ENCODE assay signal across 28 cellular contexts in the genomic region with DNA sequence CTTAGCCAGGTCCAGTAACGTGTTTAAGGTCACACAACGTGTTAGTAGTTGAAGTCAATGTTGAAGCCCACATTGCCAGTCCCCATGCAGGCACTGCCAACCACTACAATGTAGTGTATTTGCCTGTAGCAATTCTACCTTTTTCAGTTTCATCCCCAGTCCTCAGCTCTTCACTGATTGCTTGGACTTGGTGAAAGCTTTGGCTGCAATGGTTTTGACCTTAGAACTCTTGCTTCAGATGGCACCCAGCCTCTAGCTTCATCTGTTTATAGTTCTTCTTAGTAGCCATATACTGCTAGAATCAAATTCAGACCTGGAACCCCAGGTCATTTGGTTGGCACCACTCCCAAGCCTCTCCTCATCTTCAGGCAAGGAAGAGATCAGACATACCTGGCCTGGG.
"Had no signal": no experiment of that assay in that cellular context is flagged by ENCODE, and none has a peak within 500 bp of the region (broad histone marks: within the 10 kb centered on the region; RNA-seq: fewer than 3 reads in every experiment).

No MANE protein-coding gene starts in this region.

- DNase-seq: stimulated activated CD4-positive, alpha-beta T cell treated with anti-CD3 and anti-CD28 coated beads, Interleukin-2, amount 100 ng/mL, for 48 hours; stimulated activated CD4-positive, alpha-beta T cell treated with anti-CD3 and anti-CD28 coated beads, Interleukin-4, amount 100 ng/mL, for 1 hour; stimulated activated CD4-positive, alpha-beta T cell treated with anti-CD3 and anti-CD28 coated beads, Interleukin-4, amount 100 ng/mL, for 24 hours; stimulated activated CD4-positive, alpha-beta T cell treated with anti-CD3 and anti-CD28 coated beads, Interleukin-4, amount 100 ng/mL, for 4 hours; stimulated activated CD8-positive, alpha-beta memory T cell treated with anti-CD3 and anti-CD28 coated beads, Interleukin-4, amount 100 ng/mL, for 48 hours; stimulated activated naive B cell treated with anti-CD40 and anti-IgM and Interleukin-4, amounts not matched to agents 10 μg/mL and 1 μg/mL and 100 μg/mL, for 72 hours; stimulated activated naive CD4-positive, alpha-beta T cell; stimulated activated naive CD4-positive, alpha-beta T cell treated with Interleukin-2 at 50 U/mL for 16 hours; stimulated activated naive CD8-positive, alpha-beta T cell treated with anti-CD3 and anti-CD28 coated beads, Interleukin-15, amount 100 ng/mL, for 72 hours; stimulated activated naive CD8-positive, alpha-beta T cell treated with anti-CD3 and anti-CD28 coated beads, Interleukin-15, Interleukin-2, amounts not matched to agents 100 U/mL and 50 U/mL, for 24 hours; stomach; substantia nigra; testis; thyroid gland; tibial artery; transverse colon; trophoblast cell; upper lobe of left lung; upper lobe of right lung; uterus had no signal

- H3K4me3 ChIP-seq: stomach, suprapubic skin, testis, thoracic aorta, thyroid gland, tibial artery, tibial nerve, transverse colon, upper lobe of left lung, upper lobe of right lung, uterus, vagina had no signal

- H3K4me1 ChIP-seq: stomach, suprapubic skin, testis, tibial artery, tibial nerve, transverse colon, upper lobe of left lung, upper lobe of right lung, uterus, vagina had no signal

- H3K36me3 ChIP-seq: stomach, suprapubic skin, thoracic aorta, thyroid gland, tibial artery, tibial nerve, transverse colon, upper lobe of left lung, upper lobe of right lung, uterus, vagina had no signal

- H3K27ac ChIP-seq: stomach, suprapubic skin, testis, thoracic aorta, thyroid gland, tibial artery, tibial nerve, transverse colon, upper lobe of left lung, upper lobe of right lung, uterus, vagina had no signal

- H3K9me3 Mint-ChIP-seq: stimulated activated naive CD8-positive, alpha-beta T cell treated with anti-CD3 and anti-CD28 coated beads, Interleukin-15, amount 100 ng/mL, for 72 hours; stimulated activated naive CD8-positive, alpha-beta T cell treated with anti-CD3 and anti-CD28 coated beads, Interleukin-15, Interleukin-2, amounts not matched to agents 100 ng/mL and 50 ng/mL, for 24 hours; type B pancreatic cell had no signal

- H3K27me3 ChIP-seq: stomach, suprapubic skin, testis, thyroid gland, tibial artery, tibial nerve, transverse colon, upper lobe of left lung, upper lobe of right lung, uterus, vagina had no signal

- H3K27me3 Mint-ChIP-seq: stimulated activated memory B cell treated with anti-CD40 and anti-IgM and Interleukin-4, amounts not matched to agents 10 μg/mL and 1 μg/mL and 100 μg/mL, for 72 hours; stimulated activated naive B cell treated with anti-CD40 and anti-IgM and Interleukin-4, amounts not matched to agents 10 μg/mL and 1 μg/mL and 100 μg/mL, for 72 hours; stimulated activated naive CD8-positive, alpha-beta T cell treated with anti-CD3 and anti-CD28 coated beads, Interleukin-15, Interleukin-2, amounts not matched to agents 100 ng/mL and 50 ng/mL, for 24 hours had no signal

- H3K27ac Mint-ChIP-seq: stimulated activated effector memory CD8-positive, alpha-beta T cell treated with anti-CD3 and anti-CD28 coated beads, Interleukin-12 subunit alpha, Interleukin-12 subunit beta, amount 100 ng/mL, for 72 hours; stimulated activated memory B cell treated with anti-CD40 and anti-IgM and Interleukin-4, amounts not matched to agents 10 μg/mL and 1 μg/mL and 100 μg/mL, for 72 hours; stimulated activated naive B cell treated with anti-CD40 and anti-IgM and Interleukin-4, amounts not matched to agents 10 μg/mL and 1 μg/mL and 100 μg/mL, for 72 hours; stimulated activated naive CD8-positive, alpha-beta T cell treated with anti-CD3 and anti-CD28 coated beads, Interleukin-15, amount 100 ng/mL, for 72 hours; stimulated activated naive CD8-positive, alpha-beta T cell treated with anti-CD3 and anti-CD28 coated beads, Interleukin-15, Interleukin-2, amounts not matched to agents 100 ng/mL and 50 ng/mL, for 24 hours; type B pancreatic cell had no signal

- H3K4me1 Mint-ChIP-seq: stimulated activated effector memory CD8-positive, alpha-beta T cell treated with anti-CD3 and anti-CD28 coated beads, Interleukin-12 subunit alpha, Interleukin-12 subunit beta, amount 100 ng/mL, for 72 hours; stimulated activated memory B cell treated with anti-CD40 and anti-IgM and Interleukin-4, amounts not matched to agents 10 μg/mL and 1 μg/mL and 100 μg/mL, for 72 hours; stimulated activated naive B cell treated with anti-CD40 and anti-IgM and Interleukin-4, amounts not matched to agents 10 μg/mL and 1 μg/mL and 100 μg/mL, for 72 hours; stimulated activated naive CD8-positive, alpha-beta T cell treated with anti-CD3 and anti-CD28 coated beads, Interleukin-15, amount 100 ng/mL, for 72 hours had no signal

- ATAC-seq: stimulated activated effector memory CD8-positive, alpha-beta T cell treated with anti-CD3 and anti-CD28 coated beads, Interleukin-12 subunit alpha, Interleukin-12 subunit beta, amount 100 ng/mL, for 72 hours; stimulated activated memory B cell treated with anti-CD40 and anti-IgM and Interleukin-4, amounts not matched to agents 10 μg/mL and 1 μg/mL and 100 μg/mL, for 72 hours; stimulated activated naive B cell treated with anti-CD40 and anti-IgM and Interleukin-4, amounts not matched to agents 10 μg/mL and 1 μg/mL and 100 μg/mL, for 72 hours; stimulated activated naive CD8-positive, alpha-beta T cell treated with anti-CD3 and anti-CD28 coated beads, Interleukin-15, amount 100 ng/mL, for 72 hours; stimulated activated naive CD8-positive, alpha-beta T cell treated with anti-CD3 and anti-CD28 coated beads, Interleukin-15, Interleukin-2, amounts not matched to agents 100 U/mL and 50 U/mL, for 24 hours; upper lobe of right lung had no signal

- H3K9me3 ChIP-seq: stomach, suprapubic skin, testis, thoracic aorta, thyroid gland, tibial artery, tibial nerve, transverse colon, upper lobe of left lung, upper lobe of right lung, uterus, vagina had no signal

- H3K36me3 Mint-ChIP-seq: stimulated activated effector memory CD8-positive, alpha-beta T cell treated with anti-CD3 and anti-CD28 coated beads, Interleukin-12 subunit alpha, Interleukin-12 subunit beta, amount 100 ng/mL, for 72 hours; stimulated activated memory B cell treated with anti-CD40 and anti-IgM and Interleukin-4, amounts not matched to agents 10 μg/mL and 1 μg/mL and 100 μg/mL, for 72 hours; stimulated activated naive B cell treated with anti-CD40 and anti-IgM and Interleukin-4, amounts not matched to agents 10 μg/mL and 1 μg/mL and 100 μg/mL, for 72 hours; type B pancreatic cell had no signal

- H3K4me3 Mint-ChIP-seq: stimulated activated effector memory CD8-positive, alpha-beta T cell treated with anti-CD3 and anti-CD28 coated beads, Interleukin-12 subunit alpha, Interleukin-12 subunit beta, amount 100 ng/mL, for 72 hours; stimulated activated memory B cell treated with anti-CD40 and anti-IgM and Interleukin-4, amounts not matched to agents 10 μg/mL and 1 μg/mL and 100 μg/mL, for 72 hours; stimulated activated naive B cell treated with anti-CD40 and anti-IgM and Interleukin-4, amounts not matched to agents 10 μg/mL and 1 μg/mL and 100 μg/mL, for 72 hours; stimulated activated naive CD8-positive, alpha-beta T cell treated with anti-CD3 and anti-CD28 coated beads, Interleukin-15, amount 100 ng/mL, for 72 hours; stimulated activated naive CD8-positive, alpha-beta T cell treated with anti-CD3 and anti-CD28 coated beads, Interleukin-15, Interleukin-2, amounts not matched to agents 100 ng/mL and 50 ng/mL, for 24 hours; type B pancreatic cell had no signal
